8 cellular contexts compared by ENCODE assay signal in the genomic region with DNA sequence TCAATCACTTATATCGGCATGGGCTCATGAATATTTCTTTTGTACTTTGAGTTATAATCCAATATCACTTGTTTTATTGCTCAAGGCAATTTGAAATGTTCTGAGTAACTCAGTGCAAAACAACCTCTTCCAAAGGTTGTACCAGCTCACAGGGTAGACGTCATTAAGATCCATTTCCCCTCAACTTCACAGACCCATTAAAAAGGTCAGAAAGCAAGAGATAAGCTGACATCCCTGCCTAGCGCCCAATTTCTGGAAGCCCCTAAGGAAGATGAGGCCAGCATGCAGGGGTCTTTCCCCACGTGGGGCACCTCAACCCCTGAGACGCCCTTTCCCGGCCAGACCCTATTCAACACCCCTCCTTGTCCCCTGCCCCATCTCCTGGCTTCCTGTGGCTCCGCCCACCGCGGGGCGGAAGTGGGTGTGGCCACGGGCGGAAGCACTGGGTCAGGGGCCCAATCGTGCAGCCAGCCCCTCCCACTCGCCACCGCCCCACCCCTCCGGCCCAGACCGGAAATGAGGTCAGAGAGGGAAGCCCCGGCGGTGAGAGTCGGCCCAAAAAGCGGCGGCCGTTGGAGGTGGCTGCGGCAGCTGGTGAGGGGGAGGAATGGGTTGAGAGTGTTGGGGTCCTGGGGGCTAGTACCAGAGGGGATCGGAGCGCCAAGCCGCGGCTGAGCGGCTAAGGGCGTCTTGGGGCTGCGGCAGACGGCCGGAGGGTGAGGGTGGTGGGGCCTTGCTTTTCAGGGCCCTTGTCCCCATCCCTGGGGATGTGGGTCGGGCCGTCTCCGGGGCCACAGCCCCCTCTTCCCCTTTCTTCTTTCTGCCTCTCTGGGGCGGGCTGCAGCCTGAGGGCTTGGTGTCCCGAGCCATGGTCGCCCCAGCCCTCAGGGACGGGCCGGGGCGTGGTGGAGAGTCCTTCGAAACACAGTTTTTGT. TPM values are rescaled to one million over a fixed set of nuclear protein-coding genes. Genes with fewer than 3 reads are reported as not detected.
DNase-seq lines count a peak whose midpoint lies in the region; ATAC-seq, FAIRE-seq and TF ChIP-seq lines count a peak whose summit lies in the region.

GPATCH2L (plus strand) TSS at position 525 of the 935 bp plus-strand sequence. CDS start 2,442 bp downstream, outside the sequence.

- peaks cover 21% of the 10 kb centered on the region; the same call in 1 of the 2 replicates for H3K79me2 ChIP-seq in H9 (ENCODE audit: insufficient read depth, low read length)

- no peak within 1 kb of the TSS for H3K23ac ChIP-seq in H9 (ENCODE audit: insufficient read length, low read depth, low read length)

- peak within 1 kb of the TSS; percentile 96 to 98 (median 97) for H3K27ac Mint-ChIP-seq in H9

- peak within 1 kb of the TSS; percentile 12 for H2BK120ac ChIP-seq in H9 (ENCODE audit: low read depth, low read length, poor library complexity, severe bottlenecking)

- no peak within 1 kb of the TSS for H2BK12ac ChIP-seq in H9 (ENCODE audit: insufficient read length, low read depth, low read length)

- H3T11ph ChIP-seq in H9 (ENCODE audit: low read length), result no peak within 1 kb of the TSS

- H4K91ac ChIP-seq in H9 (ENCODE audit: insufficient read length, low read depth, low read length), result no peak within 1 kb of the TSS

- peak; percentile 96 for DNase-seq in H9
- peak; percentile 88 for DNase-seq in MG63
- DNase-seq in SJCRH30, result peak; percentile 95
- peak; percentile 97 for DNase-seq in activated gamma-delta T cell treated with Interleukin-2 at 50 U/mL for 16 hours
- peak; percentile 62 to 79 for DNase-seq in foreskin keratinocyte
- peak; percentile 84 for DNase-seq in stromal cell of bone marrow (ENCODE audit: low read depth)

- H2BK20ac ChIP-seq in H9 (ENCODE audit: low read depth, low read length, poor library complexity, severe bottlenecking), result no peak within 1 kb of the TSS

- peak within 1 kb of the TSS; percentile 94 to 96 for H3K4me3 Mint-ChIP-seq in H9

- H4K8ac ChIP-seq in H9 (replicated peaks; ENCODE audit: insufficient read length, low read depth, low read length), result no peak within 1 kb of the TSS

- peak within 1 kb of the TSS; percentile 92 for H3K14ac ChIP-seq in H9 (ENCODE audit: insufficient read depth, low read length)

- H3K18ac ChIP-seq in H9 (ENCODE audit: insufficient read length, low read depth, low read length), result peak within 1 kb of the TSS; percentile 90

- no peak within 1 kb of the TSS for H2AK5ac ChIP-seq in H9 (ENCODE audit: insufficient read length, low read length)

- H3K9ac ChIP-seq in H9 (ENCODE audit: extremely low read depth, insufficient read length, low read length), result peak within 1 kb of the TSS; percentile 56

- WGBS in H9 (ENCODE audit: extremely low coverage, insufficient read length, low lambda C conversion rate), result no CpG with 5 or more reads among the region's 43 CpGs

- TF ChIP-seq CTCF in H9 (conservative IDR thresholded peaks at IDR 0.05), result no peak
- TF ChIP-seq CTCF in foreskin keratinocyte (conservative IDR thresholded peaks at IDR 0.05), result no peak

- no peak within 1 kb of the TSS for H2BK5ac ChIP-seq in H9 (ENCODE audit: insufficient read length, low read length)

- H4K20me1 ChIP-seq in H9 (ENCODE audit: control insufficient read depth, insufficient read depth, insufficient read length), result no peaks in the 10 kb centered on the region

- peaks cover 3% of the 10 kb centered on the region for H3K27me3 Mint-ChIP-seq in H9 (ENCODE audit: low read depth)

- ATAC-seq in foreskin keratinocyte, result peak; percentile 90

- peak within 1 kb of the TSS; percentile 89 for H3K4me3 ChIP-seq in MG63
- peak within 1 kb of the TSS; percentile 97 for H3K4me3 ChIP-seq in SJCRH30
- peak within 1 kb of the TSS; percentile 53 for H3K4me3 ChIP-seq in neuron (ENCODE audit: low read length)

- H3K4me2 ChIP-seq in H9 (ENCODE audit: insufficient read depth, insufficient read length, low read length), result peak within 1 kb of the TSS; percentile 90

- peaks cover 10% of the 10 kb centered on the region for H3K23me2 ChIP-seq in H9 (ENCODE audit: insufficient read length, low read depth, low read length, poor library complexity, severe bottlenecking)

- no peaks in the 10 kb centered on the region for H3K27me3 ChIP-seq in H9 (ENCODE audit: insufficient read depth, low read length)
- H3K27me3 ChIP-seq in MG63, result no peaks in the 10 kb centered on the region
- H3K27me3 ChIP-seq in SJCRH30, result no peaks in the 10 kb centered on the region
- no peaks in the 10 kb centered on the region for H3K27me3 ChIP-seq in foreskin keratinocyte
- H3K27me3 ChIP-seq in neuron (ENCODE audit: insufficient read depth, low read length), result peaks cover 7% of the 10 kb centered on the region

- H2AFZ ChIP-seq in H9 (ENCODE audit: low read length) (no peak within 1 kb of the TSS), neuron (ENCODE audit: low read depth, low read length) (peak within 1 kb of the TSS; percentile 50)

- H3K36me3 Mint-ChIP-seq in H9 (ENCODE audit: insufficient read depth in 1 of 3, low read depth in 3 of 3), result peaks cover 6 to 17% (median 15%) of the 10 kb centered on the region in 3 experiments; a peak in 6 of 7 replicates

- no peak within 1 kb of the TSS for H3K56ac ChIP-seq in H9 (ENCODE audit: insufficient read length, low read depth, low read length)

- no peaks in the 10 kb centered on the region; the same call in 1 of the 2 replicates for H3K4me1 ChIP-seq in H9 (ENCODE audit: insufficient read depth, low read length)
- H3K4me1 ChIP-seq in SJCRH30, result peaks cover 9% of the 10 kb centered on the region
- peaks cover 18% of the 10 kb centered on the region for H3K4me1 ChIP-seq in foreskin keratinocyte
- H3K4me1 ChIP-seq in neuron (ENCODE audit: insufficient read depth, low read length), result peaks cover 35% of the 10 kb centered on the region

- FAIRE-seq in G401.6 (lab: Jason Lieb, UNC), result peak; percentile 94

- peaks cover 5% of the 10 kb centered on the region for H3K79me1 ChIP-seq in H9 (ENCODE audit: insufficient read depth, low read depth, low read length, poor library complexity, severe bottlenecking)

- H3K36me3 ChIP-seq in MG63 (peaks cover 19% of the 10 kb centered on the region), SJCRH30 (peaks cover 23% of the 10 kb centered on the region; the same call in 1 of the 2 replicates), neuron (ENCODE audit: insufficient read depth, low read length) (peaks cover 24% of the 10 kb centered on the region)

- H4K5ac ChIP-seq in H9 (ENCODE audit: insufficient read length, low read depth, low read length), result no peak within 1 kb of the TSS

- no peak within 1 kb of the TSS for H3K4ac ChIP-seq in H9 (ENCODE audit: low read depth, low read length)

- H3K9me3 ChIP-seq in H9 (ENCODE audit: control insufficient read depth, low read depth, low read length) (no peaks in the 10 kb centered on the region), MG63 (0 out of 2 replicates have a peak, but pooled peaks cover 4% of the 10 kb centered on the region), SJCRH30 (replicated peaks) (no peaks in the 10 kb centered on the region), neuron (ENCODE audit: low read length) (no peaks in the 10 kb centered on the region)

- no peak within 1 kb of the TSS for H2BK15ac ChIP-seq in H9 (ENCODE audit: low read depth, low read length)

- peaks cover 39 to 42% of the 10 kb centered on the region in 2 experiments for H3K4me1 Mint-ChIP-seq in H9

- no peaks in the 10 kb centered on the region for H3K9me3 Mint-ChIP-seq in H9

- H3K27ac ChIP-seq in H9 (ENCODE audit: insufficient read length, low read depth, low read length) (no peak within 1 kb of the TSS), SJCRH30 (peak within 1 kb of the TSS; percentile 85), foreskin keratinocyte (peak within 1 kb of the TSS; percentile 83)

RNA-seq across cellular contexts. Expression of gene GPATCH2L, which starts in this region (rescaled TPM):
- 76.7 and 77.2 TPM in 2 replicates for total RNA-seq in H9 (2021)
- total RNA-seq in MG63 (2014; rRNA removed; shearing (Covaris generic); ENCODE audit: low replicate concordance), result 17.5 and 27.7 TPM in 2 replicates
- total RNA-seq in SJCRH30 (2014; rRNA removed; shearing (Covaris generic)), result 36.6 and 49.4 TPM in 2 replicates
- 28.5 and 30.4 TPM in 2 replicates for total RNA-seq in foreskin keratinocyte
- polyA plus RNA-seq in foreskin keratinocyte, result 4.4 and 6.1 TPM in 2 replicates
